ENCODE assay signal across 13 cellular contexts in genomic region chr7:127417346-127417745, GRCh38. TPM values are rescaled to one million over a fixed set of nuclear protein-coding genes. Genes with fewer than 3 reads are reported as not detected.
DNase-seq lines count a peak whose midpoint lies in the region; ATAC-seq and TF ChIP-seq lines count a peak whose summit lies in the region.
"Had no signal": no experiment of that assay in that cellular context is flagged by ENCODE, and none has a peak within 500 bp of the region (broad histone marks: within the 10 kb centered on the region; RNA-seq: fewer than 3 reads in every experiment).

No MANE protein-coding gene starts in this region.

- TF ChIP-seq CTCF in GM10266 (IDR thresholded peaks at IDR 0.05; ENCODE audit: control insufficient read depth, insufficient read depth, low read depth, missing control alignments) (no peak), RWPE1 (conservative IDR thresholded peaks at IDR 0.05; ENCODE audit: low read depth) (no peak)

- ATAC-seq in HG02763 (IDR thresholded peaks at IDR 0.05; ENCODE audit: unreplicated experiment) (peak; percentile 83), HG03565 (IDR thresholded peaks at IDR 0.05; ENCODE audit: unreplicated experiment) (peak; percentile 65), left lobe of liver (no peak)
- ATAC-seq: right cardiac atrium had no signal

- DNase-seq in GM10266 (ENCODE audit: extremely low spot score) (peak; percentile 47), GM19238 (ENCODE audit: insufficient read length, low spot score) (peak; percentile 13), substantia nigra (lab: John Stamatoyannopoulos, UW) (no peak), RWPE1 (ENCODE audit: low spot score) (no peak), left lobe of liver (ENCODE audit: low spot score) (no peak), NCI-H226 (no peak)
- DNase-seq: esophagus squamous epithelium, left ventricle myocardium inferior, right cardiac atrium had no signal

- POLR2A ChIA-PET in RWPE1 (lab: Yijun Ruan, JAX; ENCODE audit: low non-redundant PET): no interaction called here

- H3K27ac ChIP-seq in substantia nigra (ENCODE audit: low read depth, low read length, poor library complexity, severe bottlenecking): no peak overlapping the region
- H3K27ac ChIP-seq in RWPE1: no peak overlapping the region
- H3K27ac ChIP-seq: C4-2B, esophagus squamous epithelium, left ventricle myocardium inferior, VCaP had no signal

- CTCF ChIA-PET in RWPE1 (lab: Yijun Ruan, JAX): no interaction called here

RNA-seq across cellular contexts. Expression of gene ZNF800, which starts 24.8 kb away (rescaled TPM):
- 13.0 TPM for total RNA-seq in left lobe of liver

Comparison
In these comparisons a context has a peak if more than half of its experiments do, and no peak if none do; other contexts are left out.
1. DNase-seq: peak in GM10266 (single experiment) and GM19238 (single experiment); none in substantia nigra (0 of 49), RWPE1 (single experiment), left lobe of liver (single experiment) and NCI-H226 (single experiment).